In genomic region chr11:119666463-119667131, GRCh38 we compare ENCODE assay signal across 8 cellular contexts.
DNase-seq lines count a peak whose midpoint lies in the region; ATAC-seq, FAIRE-seq and TF ChIP-seq lines count a peak whose summit lies in the region.

No MANE protein-coding gene starts in this region.

- WGBS in small intestine, 3 donors = 45 to 50% (median 47%) methylated on average over 17 of the region's 17 CpGs

- POLR2A ChIA-PET in MCF 10A (lab: Yijun Ruan, JAX) = interaction anchor here (0.6 to 1.0 kb wide), 4 partner anchors 62 to 442 kb away, joined by 3 to 4 read pairs (median 4); partner anchors contain the start of gene NECTIN1

- intact Hi-C loops in MCF 10A (cut with micrococcal nuclease) = loop anchor here (1.0 kb wide), 6 partner anchors 30 to 503 kb away; partner anchors contain the start of gene NECTIN1

- H3K9me3 ChIP-seq in small intestine (ENCODE audit: control insufficient read depth, low read depth) = no peaks in the 10 kb centered on the region

- no peaks in the 10 kb centered on the region for H3K9me3 Mint-ChIP-seq in MCF 10A (ENCODE audit: unreplicated experiment)

- H3K27ac Mint-ChIP-seq in MCF 10A (ENCODE audit: low read depth, unreplicated experiment) = no peak overlapping the region

- no peaks in the 10 kb centered on the region for H3K4me1 ChIP-seq in small intestine (ENCODE audit: control insufficient read depth in 2 of 2, insufficient read depth in 1 of 2, low read depth in 1 of 2, low read length in 1 of 2)

- peaks cover 9% of the 10 kb centered on the region for H3K36me3 Mint-ChIP-seq in MCF 10A (ENCODE audit: insufficient read depth, unreplicated experiment)

- peaks cover 14% of the 10 kb centered on the region for H3K4me1 Mint-ChIP-seq in MCF 10A (ENCODE audit: insufficient read depth, unreplicated experiment)

- H3K27me3 Mint-ChIP-seq in MCF 10A (ENCODE audit: insufficient read depth, unreplicated experiment) = no peaks in the 10 kb centered on the region

- peak; percentile 98 for TF ChIP-seq CTCF in MCF 10A (IDR thresholded peaks at IDR 0.05; ENCODE audit: unreplicated experiment)

- DNase-seq in GDM1 (lab: John Stamatoyannopoulos, UW) = peak; percentile 31
- DNase-seq in M059J (ENCODE audit: low read depth) = peak; percentile 65
- DNase-seq in UCSD-AML1 (lab: John Stamatoyannopoulos, UW; ENCODE audit: unreplicated experiment) = peak; percentile 77
- peak; percentile 78 for DNase-seq in MCF 10A (ENCODE audit: unreplicated experiment)
- DNase-seq in iPS DF 4.7 (ENCODE audit: extremely low read depth, low spot score) = peak; percentile 44
- peak; percentile 72 for DNase-seq in small intestine

- no peak overlapping the region for H3K4me3 ChIP-seq in small intestine (ENCODE audit: low read depth in 1 of 2, low read length in 2 of 2)

- H3K27ac ChIP-seq in small intestine (ENCODE audit: low read depth in 1 of 2, low read length in 1 of 2) = no peak overlapping the region

- no peak for FAIRE-seq in small intestine (lab: Jason Lieb, UNC)

- BruUV-seq in MCF 10A (replicated peaks; lab: Mats Ljungman, UMichigan) = no TSS peak

- peaks cover 0 to 2% of the 10 kb centered on the region in 2 donors for H3K36me3 ChIP-seq in small intestine (ENCODE audit: control insufficient read depth in 2 of 2, insufficient read depth in 2 of 2, low read length in 2 of 2)

- H3K4me3 Mint-ChIP-seq in MCF 10A (ENCODE audit: unreplicated experiment) = no peak overlapping the region

- no peaks in the 10 kb centered on the region for H3K27me3 ChIP-seq in small intestine (ENCODE audit: control insufficient read depth in 2 of 2, insufficient read depth in 2 of 2, low read length in 2 of 2)

- CTCF ChIA-PET in MCF 10A (lab: Yijun Ruan, JAX) = interaction anchor here (0.5 to 3.8 kb wide), 14 partner anchors 18 to 447 kb away, joined by 3 to 26 read pairs (median 3); partner anchors contain the start of gene NECTIN1

- peak; percentile 74 for ATAC-seq in GM21825 (IDR thresholded peaks at IDR 0.05; ENCODE audit: unreplicated experiment)
- ATAC-seq in GM18519 (IDR thresholded peaks at IDR 0.05; ENCODE audit: low FRiP score, unreplicated experiment) = no peak
